ENCODE assay signal across 21 cellular contexts in the genomic region with DNA sequence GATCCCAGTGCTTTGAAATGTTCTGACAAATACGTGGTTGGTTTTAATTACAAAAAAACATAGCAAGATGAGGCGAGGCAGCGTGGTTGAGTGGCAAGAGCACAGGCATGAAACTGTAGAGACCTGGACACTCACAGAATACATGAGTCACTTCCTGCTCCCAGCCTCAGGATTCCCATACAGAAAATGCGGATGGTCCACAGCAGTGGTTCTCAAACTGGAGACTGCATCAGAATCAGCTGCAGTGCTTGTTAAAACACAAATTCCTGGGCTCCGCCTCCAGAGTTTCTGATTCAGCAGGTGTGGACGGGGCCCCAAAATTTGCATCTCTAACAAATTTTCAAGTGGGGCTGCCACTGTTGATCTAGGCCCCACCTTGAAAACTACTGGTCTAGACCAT. TPM values are rescaled to one million over a fixed set of nuclear protein-coding genes. Genes with fewer than 3 reads are reported as not detected.
DNase-seq lines count a peak whose midpoint lies in the region; ATAC-seq, FAIRE-seq and TF ChIP-seq lines count a peak whose summit lies in the region.
"Had no signal": no experiment of that assay in that cellular context is flagged by ENCODE, and none has a peak within 500 bp of the region (broad histone marks: within the 10 kb centered on the region; RNA-seq: fewer than 3 reads in every experiment).

No MANE protein-coding gene starts in this region.

- ATAC-seq in GM19023 (IDR thresholded peaks at IDR 0.05; ENCODE audit: unreplicated experiment): no peak
- ATAC-seq: activated CD8-positive, alpha-beta T cell treated with anti-CD3 and anti-CD28 coated beads, Interleukin-2, amount 10 ng/mL, durations not matched to agents 7 days and 5 days; left cardiac atrium had no signal

- no peak overlapping the region for H3K4me3 ChIP-seq in BJ (ENCODE audit: low read depth, low read length)
- H3K4me3 ChIP-seq: BLaER1, thoracic aorta had no signal

- H3K4me1 Mint-ChIP-seq in mesothelial cell of epicardium: no peaks in the 10 kb centered on the region
- H3K4me1 Mint-ChIP-seq: naive B cell had no signal

- no peaks in the 10 kb centered on the region for H3K9me3 Mint-ChIP-seq in mesothelial cell of epicardium
- H3K9me3 Mint-ChIP-seq: naive B cell had no signal

- no peaks in the 10 kb centered on the region for H3K36me3 ChIP-seq in BJ (ENCODE audit: control insufficient read depth, insufficient read depth, low read length)
- H3K36me3 ChIP-seq: BLaER1, thoracic aorta had no signal

- peak; percentile 2 for DNase-seq in BJ (ENCODE audit: low read depth)
- peak; percentile 21 for DNase-seq in HK-2 (ENCODE audit: unreplicated experiment)
- peak; percentile 27 for DNase-seq in astrocyte of the hippocampus (ENCODE audit: low read depth, low spot score)
- DNase-seq in islet precursor cell: peak; percentile 80
- no peak for DNase-seq in NCI-H510A treated with DMSO at 0.1 percent for 48 hours (lab: John Stamatoyannopoulos, UW)
- no peak for DNase-seq in D721Med (ENCODE audit: insufficient read length, low spot score)
- no peak for DNase-seq in mesothelial cell of epicardium (ENCODE audit: low spot score in 2 of 2, unreplicated experiment in 2 of 2)
- DNase-seq: activated CD8-positive, alpha-beta T cell treated with anti-CD3 and anti-CD28 coated beads, Interleukin-2, amount 10 ng/mL, durations not matched to agents 7 days and 5 days; activated gamma-delta T cell treated with Interleukin-2 at 50 U/mL for 16 hours; DND-41; glutamatergic neuron; GOT3; left cardiac atrium; naive B cell; NCI-H2171 had no signal

- H3K36me3 Mint-ChIP-seq in mesothelial cell of epicardium: no peaks in the 10 kb centered on the region
- H3K36me3 Mint-ChIP-seq: naive B cell had no signal

- no peak overlapping the region for H3K4me3 Mint-ChIP-seq in mesothelial cell of epicardium
- H3K4me3 Mint-ChIP-seq: activated CD8-positive, alpha-beta T cell treated with anti-CD3 and anti-CD28 coated beads, Interleukin-2, amount 10 ng/mL, durations not matched to agents 7 days and 5 days; naive B cell had no signal

- CTCF ChIA-PET in BJ (lab: Yijun Ruan, JAX): no interaction called here

- H3K27me3 ChIP-seq in BJ (ENCODE audit: control insufficient read depth, insufficient read depth, low read length): no peaks in the 10 kb centered on the region
- H3K27me3 ChIP-seq: BLaER1 had no signal

- FAIRE-seq in D721Med (lab: Jason Lieb, UNC): no peak
- FAIRE-seq: endometrium had no signal

- POLR2A ChIA-PET in BJ (lab: Charles Lee): no interaction called here

- peaks cover 60% of the 10 kb centered on the region for H3K27me3 Mint-ChIP-seq in mesothelial cell of epicardium (ENCODE audit: low read depth)

- H3K27ac Mint-ChIP-seq in mesothelial cell of epicardium: no peak overlapping the region
- H3K27ac Mint-ChIP-seq: activated CD8-positive, alpha-beta T cell treated with anti-CD3 and anti-CD28 coated beads, Interleukin-2, amount 10 ng/mL, durations not matched to agents 7 days and 5 days had no signal

- TF ChIP-seq CTCF in BJ (IDR thresholded peaks at IDR 0.05; ENCODE audit: insufficient read depth, low read depth, low read length) (no peak), D721Med (IDR thresholded peaks at IDR 0.05; ENCODE audit: insufficient read depth, missing control alignments) (no peak), mesothelial cell of epicardium (IDR thresholded peaks at IDR 0.05; ENCODE audit: unreplicated experiment) (no peak)

RNA-seq across cellular contexts. Expression of a gene that starts 10.1 kb away (rescaled TPM):
- not detected in 2 replicates for polyA plus RNA-seq in BJ (2011; rRNA removed)
- polyA minus RNA-seq in BJ (2011; rRNA and poly(A)+ RNA removed): not detected in 2 replicates
- not detected in 3 replicates for total RNA-seq in mesothelial cell of epicardium
- total RNA-seq: activated CD8-positive, alpha-beta T cell treated with anti-CD3 and anti-CD28 coated beads, Interleukin-2, amount 10 ng/mL, durations not matched to agents 7 days and 5 days; left cardiac atrium; posterior vena cava; SK-MEL-5; thoracic aorta had no signal

RNA-seq across cellular contexts. Expression of a gene that starts 31.4 kb away (rescaled TPM):
- 23.1 and 35.5 TPM in 2 replicates for polyA plus RNA-seq in BJ (2011; rRNA removed)
- polyA minus RNA-seq in BJ (2011; rRNA and poly(A)+ RNA removed): 5.8 and 7.3 TPM in 2 replicates
- total RNA-seq in mesothelial cell of epicardium: 25.0 to 31.7 TPM (median 25.6 TPM) in 3 replicates

Comparison
In these comparisons a context has a peak if more than half of its experiments do, and no peak if none do; other contexts are left out.
1. DNase-seq: peak in BJ (single experiment), HK-2 (single experiment), astrocyte of the hippocampus (single experiment) and islet precursor cell (single experiment); none in NCI-H510A treated with DMSO at 0.1 percent for 48 hours (single experiment), D721Med (single experiment) and mesothelial cell of epicardium (0 of 2).